9 cellular contexts compared by ENCODE assay signal in the genomic region with DNA sequence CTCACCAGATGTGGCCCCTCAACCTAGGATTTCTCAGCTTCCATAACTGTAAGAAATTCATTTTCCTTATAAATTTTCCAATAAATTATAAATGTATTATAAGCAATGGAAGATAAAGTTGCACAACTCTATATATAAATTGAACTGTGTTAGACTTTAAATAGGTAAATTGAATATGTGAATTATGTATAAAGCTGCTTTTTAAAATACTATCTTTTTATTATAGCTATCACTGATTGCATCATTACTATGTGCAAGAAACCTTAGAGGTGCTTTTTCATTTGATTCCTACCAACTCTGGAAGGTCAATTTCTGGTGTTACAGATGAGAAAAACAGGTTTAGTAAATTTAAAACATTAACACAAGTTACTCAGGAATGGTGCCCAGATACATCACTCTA.
"Had no signal": no experiment of that assay in that cellular context is flagged by ENCODE, and none has a peak within 500 bp of the region (broad histone marks: within the 10 kb centered on the region; RNA-seq: fewer than 3 reads in every experiment).

No MANE protein-coding gene starts in this region.

- FAIRE-seq: HepG2 had no signal

- H3K4me3 ChIP-seq: GM23248, HAP-1 had no signal

- DNase-seq: GM23248, GOT3, H7, HFFc6, KG1 had no signal

- H3K27ac ChIP-seq: GM23248, HL-60 had no signal

- H3K9me3 ChIP-seq: HAP-1 had no signal

- H3K9ac ChIP-seq: GM23248 had no signal

- ATAC-seq: HCT116, HepG2 had no signal
